In the genomic region with DNA sequence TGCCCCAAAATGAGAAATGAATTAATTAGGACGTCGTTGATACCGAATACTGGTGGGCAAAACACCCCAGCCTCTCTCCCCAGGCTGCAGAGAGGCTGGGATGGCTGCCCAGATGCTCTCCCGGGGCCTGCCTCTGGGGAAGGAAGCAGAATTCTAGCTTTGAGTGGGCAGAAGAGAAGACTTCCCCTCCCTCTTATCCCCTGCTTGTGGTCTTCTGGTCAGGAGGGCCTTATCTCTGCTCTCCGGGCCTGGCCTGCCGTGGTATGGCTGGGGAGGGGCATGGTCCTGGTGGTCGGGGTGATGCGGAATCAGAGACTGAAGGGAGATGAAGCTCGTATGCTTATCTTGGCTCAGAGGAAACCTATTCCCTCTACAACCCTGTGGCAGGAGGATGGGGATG, we compare ENCODE assay signal across 27 cellular contexts. TPM values are rescaled to one million over a fixed set of nuclear protein-coding genes. Genes with fewer than 3 reads are reported as not detected.
"Had no signal": no experiment of that assay in that cellular context is flagged by ENCODE, and none has a peak within 500 bp of the region (broad histone marks: within the 10 kb centered on the region; RNA-seq: fewer than 3 reads in every experiment).

No MANE protein-coding gene starts in this region.

- H3K36me3 Mint-ChIP-seq: activated naive CD8-positive, alpha-beta T cell treated with anti-CD3 and anti-CD28 coated beads for 36 hours; T-cell had no signal

- ATAC-seq: activated T-cell treated with anti-CD3 and anti-CD28 coated beads, Interleukin-2, amount 50 U/mL, for 72 hours; left lobe of liver; T-cell had no signal

- H3K36me3 ChIP-seq: cardiac muscle cell, prostate gland, right atrium auricular region, thyroid gland had no signal

- H3K4me3 Mint-ChIP-seq: activated naive CD8-positive, alpha-beta T cell treated with anti-CD3 and anti-CD28 coated beads for 36 hours; activated T-cell treated with anti-CD3 and anti-CD28 coated beads, Interleukin-2, amount 50 U/mL, for 72 hours; nephron progenitor cell; T-cell had no signal

- H3K4me1 ChIP-seq: prostate gland, right atrium auricular region had no signal

- H3K27ac Mint-ChIP-seq: activated naive CD8-positive, alpha-beta T cell treated with anti-CD3 and anti-CD28 coated beads for 36 hours; activated T-cell treated with anti-CD3 and anti-CD28 coated beads, Interleukin-2, amount 50 U/mL, for 72 hours; nephron progenitor cell; T-cell had no signal

- H3K27me3 ChIP-seq: cardiac muscle cell, right atrium auricular region, thyroid gland had no signal

- H3K4me3 ChIP-seq: cardiac muscle cell, lung, prostate gland, right atrium auricular region, thyroid gland had no signal

- H3K9me3 ChIP-seq: prostate gland, right atrium auricular region, thyroid gland had no signal

- H3K9me3 Mint-ChIP-seq: activated naive CD8-positive, alpha-beta T cell treated with anti-CD3 and anti-CD28 coated beads for 36 hours; activated T-cell treated with anti-CD3 and anti-CD28 coated beads, Interleukin-2, amount 50 U/mL, for 72 hours; nephron progenitor cell; T-cell had no signal

- H3K4me1 Mint-ChIP-seq: activated naive CD8-positive, alpha-beta T cell treated with anti-CD3 and anti-CD28 coated beads for 36 hours; T-cell had no signal

- H3K27ac ChIP-seq: cardiac muscle cell, epithelial cell of prostate, prostate gland, right atrium auricular region, thyroid gland, VCaP had no signal

- FAIRE-seq: kidney had no signal

- DNase-seq: activated CD4-positive, alpha-beta T cell treated with anti-CD3 and anti-CD28 coated beads, Interleukin-2, amount 50 U/mL, for 1 hour; activated CD4-positive, CD25-positive, alpha-beta regulatory T cell treated with anti-CD3 and anti-CD28 coated beads, Interleukin-2, amount 50 U/mL, for 72 hours; activated gamma-delta T cell treated with Interleukin-2 at 50 U/mL for 16 hours; activated naive CD8-positive, alpha-beta T cell treated with anti-CD3 and anti-CD28 coated beads for 36 hours; activated T-cell treated with anti-CD3 and anti-CD28 coated beads, Interleukin-2, amount 50 U/mL, for 72 hours; amniotic stem cell; dermis blood vessel endothelial cell; foreskin melanocyte; glutamatergic neuron; kidney; midbrain; nephron progenitor cell; stimulated activated CD4-positive, alpha-beta T cell treated with anti-CD3 and anti-CD28 coated beads, Interleukin-2, amount 100 ng/mL, for 24 hours; stimulated activated naive CD4-positive, alpha-beta T cell treated with Interleukin-2 at 50 U/mL for 16 hours; T-cell; thyroid gland had no signal

RNA-seq across cellular contexts. Expression of a gene that starts 9.8 kb away (rescaled TPM):
- total RNA-seq: activated CD8-positive, alpha-beta memory T cell treated with anti-CD3 and anti-CD28 coated beads for 36 hours; chondrocyte; dermis blood vessel endothelial cell; osteoblast had no signal
- polyA plus RNA-seq: fibroblast of lung had no signal
